Comparison of ENCODE assay signal across 14 cellular contexts in the genomic region with DNA sequence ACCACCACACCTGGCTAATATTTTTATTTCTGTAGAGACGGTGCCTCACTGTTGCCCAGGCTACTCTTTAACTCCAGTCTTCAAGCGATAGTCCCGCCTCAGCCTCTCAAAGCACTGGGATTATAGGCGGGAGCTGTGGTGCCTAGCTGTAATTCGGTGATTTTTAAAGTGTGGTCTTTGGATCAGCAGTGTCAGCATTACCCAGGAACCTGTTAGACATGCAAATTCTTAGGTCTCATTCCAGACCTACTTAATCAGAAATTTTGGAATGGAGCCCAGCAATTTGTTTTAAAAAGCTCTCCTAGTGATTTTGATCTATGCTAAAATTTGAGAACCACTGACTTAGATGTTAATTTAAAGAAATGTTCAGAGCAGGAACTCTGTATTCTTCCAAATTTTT. TPM values are rescaled to one million over a fixed set of nuclear protein-coding genes. Genes with fewer than 3 reads are reported as not detected.
DNase-seq lines count a peak whose midpoint lies in the region; ATAC-seq and TF ChIP-seq lines count a peak whose summit lies in the region.
"Had no signal": no experiment of that assay in that cellular context is flagged by ENCODE, and none has a peak within 500 bp of the region (broad histone marks: within the 10 kb centered on the region; RNA-seq: fewer than 3 reads in every experiment).

No MANE protein-coding gene starts in this region.

- POLR2A ChIA-PET in MCF 10A (lab: Yijun Ruan, JAX): interaction anchor here (0.7 to 2.4 kb wide), 6 partner anchors 12 to 87 kb away, joined by 3 to 16 read pairs (median 5); a partner anchor contains a TSS

- no peak overlapping the region for H3K9ac ChIP-seq in adipocyte (ENCODE audit: low read length)

- peak overlapping the region; percentile 46 for H3K4me3 Mint-ChIP-seq in MCF 10A (ENCODE audit: unreplicated experiment)
- H3K4me3 Mint-ChIP-seq: activated naive CD4-positive, alpha-beta T cell treated with anti-CD3 and anti-CD28 coated beads, Interleukin-2, amount 50 U/mL, for 24 hours; B cell had no signal

- CTCF ChIA-PET in MCF 10A (lab: Yijun Ruan, JAX): interaction anchor here (1.3 to 1.4 kb wide), 2 partner anchors 13 to 17 kb away, joined by 4 to 5 read pairs; no protein-coding TSS in a partner anchor

- no TSS peak for BruUV-seq in MCF 10A (replicated peaks; lab: Mats Ljungman, UMichigan)

- no peak for ATAC-seq in HG03045 (IDR thresholded peaks at IDR 0.05; ENCODE audit: unreplicated experiment)
- no peak for ATAC-seq in left ventricle myocardium superior

- no peak overlapping the region for H3K4me3 ChIP-seq in breast epithelium
- H3K4me3 ChIP-seq in adipocyte (ENCODE audit: low read length): no peak overlapping the region
- no peak overlapping the region for H3K4me3 ChIP-seq in right atrium auricular region

- H3K27me3 Mint-ChIP-seq in MCF 10A (ENCODE audit: insufficient read depth, unreplicated experiment): no peaks in the 10 kb centered on the region
- H3K27me3 Mint-ChIP-seq: activated naive CD4-positive, alpha-beta T cell treated with anti-CD3 and anti-CD28 coated beads, Interleukin-2, amount 50 U/mL, for 24 hours; B cell had no signal

- TF ChIP-seq CTCF in MCF 10A (IDR thresholded peaks at IDR 0.05; ENCODE audit: unreplicated experiment) (no peak), breast epithelium (IDR thresholded peaks at IDR 0.05) (no peak), right atrium auricular region (IDR thresholded peaks at IDR 0.05) (no peak)

- intact Hi-C loops in MCF 10A (cut with micrococcal nuclease): no loop called here
- intact Hi-C loops in breast epithelium (cut with DNase I; ENCODE audit: low total_unique reads): no loop called here
- intact Hi-C loops in left ventricle myocardium superior (cut with micrococcal nuclease): no loop called here

- H3K9me3 Mint-ChIP-seq in MCF 10A (ENCODE audit: unreplicated experiment): no peaks in the 10 kb centered on the region
- H3K9me3 Mint-ChIP-seq: activated naive CD4-positive, alpha-beta T cell treated with anti-CD3 and anti-CD28 coated beads, Interleukin-2, amount 50 U/mL, for 24 hours had no signal

- H3K27me3 ChIP-seq in breast epithelium: no peaks in the 10 kb centered on the region
- H3K27me3 ChIP-seq in adipocyte (replicated peaks; ENCODE audit: control insufficient read depth, insufficient read depth, low read length): no peaks in the 10 kb centered on the region
- H3K27me3 ChIP-seq in right atrium auricular region: no peaks in the 10 kb centered on the region

- no peaks in the 10 kb centered on the region for H3K36me3 ChIP-seq in breast epithelium
- no peaks in the 10 kb centered on the region for H3K36me3 ChIP-seq in adipocyte (ENCODE audit: control insufficient read depth, insufficient read depth, low read length, severe bottlenecking)
- peaks cover 4% of the 10 kb centered on the region for H3K36me3 ChIP-seq in right atrium auricular region

- H3K4me1 ChIP-seq in breast epithelium (no peaks in the 10 kb centered on the region), adipocyte (ENCODE audit: control insufficient read depth, insufficient read depth, low read length) (peaks cover 3% of the 10 kb centered on the region), right atrium auricular region (no peaks in the 10 kb centered on the region)

- peaks cover 20% of the 10 kb centered on the region for H3K36me3 Mint-ChIP-seq in MCF 10A (ENCODE audit: insufficient read depth, unreplicated experiment)

- TF ChIP-seq POLR2A in breast epithelium (IDR thresholded peaks at IDR 0.05): no peak

- H3K9me3 ChIP-seq in breast epithelium (no peaks in the 10 kb centered on the region), adipocyte (ENCODE audit: control insufficient read depth, low read length) (no peaks in the 10 kb centered on the region), right atrium auricular region (no peaks in the 10 kb centered on the region)

- H3K27ac ChIP-seq in breast epithelium: no peak overlapping the region
- no peak overlapping the region for H3K27ac ChIP-seq in right atrium auricular region

- H3K4me1 Mint-ChIP-seq in MCF 10A (ENCODE audit: insufficient read depth, unreplicated experiment): peaks cover 8% of the 10 kb centered on the region
- H3K4me1 Mint-ChIP-seq: activated naive CD4-positive, alpha-beta T cell treated with anti-CD3 and anti-CD28 coated beads, Interleukin-2, amount 50 U/mL, for 24 hours; B cell had no signal

- DNase-seq in MCF 10A (ENCODE audit: unreplicated experiment) (peak; percentile 69), breast epithelium (ENCODE audit: low spot score in 2 of 2) (no peak), adipocyte (ENCODE audit: low read depth) (peak; percentile 81), iris pigment epithelial cell (ENCODE audit: low read depth) (peak; percentile 90), left ventricle myocardium superior (no peak), right atrium auricular region (ENCODE audit: low spot score) (no peak), NCI-H748 treated with DMSO at 0.1 percent for 48 hours (lab: John Stamatoyannopoulos, UW) (no peak)
- DNase-seq: activated CD4-positive, alpha-beta T cell treated with anti-CD3 and anti-CD28 coated beads for 4 hours; NCI-H1417; SHP77; small intestine had no signal

- peak overlapping the region; percentile 85 for H3K27ac Mint-ChIP-seq in MCF 10A (ENCODE audit: low read depth, unreplicated experiment)
- H3K27ac Mint-ChIP-seq: activated naive CD4-positive, alpha-beta T cell treated with anti-CD3 and anti-CD28 coated beads, Interleukin-2, amount 50 U/mL, for 24 hours; B cell had no signal

RNA-seq across cellular contexts. Expression of a gene that starts 51.9 kb away (rescaled TPM):
- total RNA-seq in MCF 10A (2022): 46.7 and 64.7 TPM in 2 replicates
- total RNA-seq in breast epithelium: 100 to 1,000 TPM in 1 of 3 donors, 10 to 100 TPM in 2; 81.8 to 129 (median 96.0) TPM
- 29.9 TPM for total RNA-seq in left ventricle myocardium superior
- 10 to 100 TPM; 47.6 to 63.6 TPM for total RNA-seq in right atrium auricular region

Comparison
In these comparisons a context has a peak if more than half of its experiments do, and no peak if none do; other contexts are left out.
1. DNase-seq: peak in MCF 10A (single experiment), adipocyte (single experiment) and iris pigment epithelial cell (single experiment); none in breast epithelium (0 of 2), left ventricle myocardium superior (single experiment), right atrium auricular region (single experiment) and NCI-H748 treated with DMSO at 0.1 percent for 48 hours (single experiment).